Comparison of ENCODE assay signal across 9 cellular contexts in genomic region chr7:99557940-99558305, GRCh38. TPM values are rescaled to one million over a fixed set of nuclear protein-coding genes. Genes with fewer than 3 reads are reported as not detected.
DNase-seq lines count a peak whose midpoint lies in the region; ATAC-seq and TF ChIP-seq lines count a peak whose summit lies in the region.
"Had no signal": no experiment of that assay in that cellular context is flagged by ENCODE, and none has a peak within 500 bp of the region (broad histone marks: within the 10 kb centered on the region; RNA-seq: fewer than 3 reads in every experiment).

No MANE protein-coding gene starts in this region.

- H3K4me1 Mint-ChIP-seq in MCF 10A (ENCODE audit: insufficient read depth, unreplicated experiment): peaks cover 32% of the 10 kb centered on the region

- H3K9me3 Mint-ChIP-seq in MCF 10A (ENCODE audit: unreplicated experiment): no peaks in the 10 kb centered on the region

- H3K4me3 ChIP-seq in A673 (ENCODE audit: low read depth, low read length, poor library complexity, severe bottlenecking) (peak overlapping the region; percentile 98), mononuclear cell (ENCODE audit: low read length) (peak overlapping the region; percentile 94)

- peaks cover 3% of the 10 kb centered on the region for H3K4me1 ChIP-seq in A673 (ENCODE audit: insufficient read depth, low read length, poor library complexity, severe bottlenecking)
- H3K4me1 ChIP-seq in mononuclear cell (ENCODE audit: insufficient read depth, low read length): peaks cover 58% of the 10 kb centered on the region

- POLR2A ChIA-PET in A673 (lab: Charles Lee; ENCODE audit: low non-redundant PET) (interaction anchor here (0.6 kb wide), 1 partner anchor 149 kb away, joined by 3 read pairs; the partner anchor contains the start of gene BUD31), MCF 10A (lab: Yijun Ruan, JAX) (interaction anchor here (0.6 to 5.0 kb wide), 37 partner anchors 8 to 1309 kb away, joined by 3 to 55 read pairs (median 5); partner anchors contain the start of genes AP4M1, ATP5MF, BUD31 and CYP3A43)

- CTCF ChIA-PET in A673 (lab: Charles Lee) (interaction anchor here (0.6 kb wide), 1 partner anchor 30 kb away, joined by 14 read pairs; no protein-coding TSS in a partner anchor), MCF 10A (lab: Yijun Ruan, JAX) (interaction anchor here (1.2 to 1.3 kb wide), 2 partner anchors 34 to 83 kb away, joined by 3 to 6 read pairs; no protein-coding TSS in a partner anchor)

- no peaks in the 10 kb centered on the region for H3K9me3 ChIP-seq in A673 (ENCODE audit: low read depth, low read length, poor library complexity, severe bottlenecking)
- no peaks in the 10 kb centered on the region for H3K9me3 ChIP-seq in mononuclear cell (ENCODE audit: low read depth, low read length)

- H3K27ac Mint-ChIP-seq in MCF 10A (ENCODE audit: low read depth, unreplicated experiment): peak overlapping the region; percentile 86

- intact Hi-C loops in A673 (cut with micrococcal nuclease; ENCODE audit: unreplicated experiment) (no loop called here), MCF 10A (cut with micrococcal nuclease) (loop anchor here (1.0 to 2.0 kb wide), 2 partner anchors 53 to 58 kb away; partner anchors contain the start of genes ZKSCAN5 and ZSCAN25)

- ATAC-seq in GM19043 (IDR thresholded peaks at IDR 0.05; ENCODE audit: low read depth, unreplicated experiment): peak; percentile 34
- ATAC-seq in HG03460 (IDR thresholded peaks at IDR 0.05; ENCODE audit: unreplicated experiment): peak; percentile 41

- H3K36me3 ChIP-seq in A673 (ENCODE audit: insufficient read depth, low read length, poor library complexity, severe bottlenecking): peaks cover 35% of the 10 kb centered on the region

- TF ChIP-seq CTCF in A673 (conservative IDR thresholded peaks at IDR 0.05; ENCODE audit: low read depth, low read length) (no peak), MCF 10A (IDR thresholded peaks at IDR 0.05; ENCODE audit: unreplicated experiment) (no peak)

- H3K27ac ChIP-seq in A673 (ENCODE audit: low read depth, low read length, poor library complexity, severe bottlenecking): peak overlapping the region; percentile 97

- H3K27me3 Mint-ChIP-seq in MCF 10A (ENCODE audit: insufficient read depth, unreplicated experiment): no peaks in the 10 kb centered on the region

- H3K4me3 Mint-ChIP-seq in MCF 10A (ENCODE audit: unreplicated experiment): peak overlapping the region; percentile 85

- peaks cover 39% of the 10 kb centered on the region for H3K36me3 Mint-ChIP-seq in MCF 10A (ENCODE audit: insufficient read depth, unreplicated experiment)

- no peaks in the 10 kb centered on the region for H3K27me3 ChIP-seq in A673 (replicated peaks; ENCODE audit: insufficient read depth, low read depth, low read length, poor library complexity)
- no peaks in the 10 kb centered on the region for H3K27me3 ChIP-seq in mononuclear cell (ENCODE audit: insufficient read depth, low read length)

- BruUV-seq in A673 (replicated peaks; lab: Mats Ljungman, UMichigan): no TSS peak
- BruUV-seq in MCF 10A (replicated peaks; lab: Mats Ljungman, UMichigan): no TSS peak

- DNase-seq in A673 (ENCODE audit: low spot score): no peak
- no peak for DNase-seq in MCF 10A (ENCODE audit: unreplicated experiment)
- DNase-seq in NCI-H1092 (lab: John Stamatoyannopoulos, UW): no peak
- DNase-seq in effector CD8-positive, alpha-beta T cell (lab: John Stamatoyannopoulos, UW): no peak
- no peak for DNase-seq in glomerular visceral epithelial cell (ENCODE audit: extremely low spot score)

RNA-seq across cellular contexts. Expression of gene ZNF655, which starts 0.5 kb away (rescaled TPM):
- total RNA-seq in A673 (2021): 59.3 and 60.6 TPM in 2 replicates
- total RNA-seq in MCF 10A (2022): 85.2 and 89.9 TPM in 2 replicates
- total RNA-seq in mononuclear cell: 122 TPM

RNA-seq across cellular contexts. Expression of gene FAM200A, which starts 6.0 kb away (rescaled TPM):
- 6.1 and 8.4 TPM in 2 replicates for total RNA-seq in A673 (2021)
- total RNA-seq in MCF 10A (2022): 6.1 and 7.4 TPM in 2 replicates
- total RNA-seq in mononuclear cell: 1.0 TPM

RNA-seq across cellular contexts. Expression of gene TMEM225B, which starts 40.1 kb away (rescaled TPM):
- total RNA-seq in A673 (2021) (0.81 and 1.3 TPM in 2 replicates), MCF 10A (2022) (0.70 and 0.96 TPM in 2 replicates), mononuclear cell (1.4 TPM)
- total RNA-seq: lung microvascular endothelial cell had no signal

RNA-seq across cellular contexts. Expression of gene ZKSCAN5, which starts 53.5 kb away (rescaled TPM):
- total RNA-seq in A673 (2021) (13.3 and 13.4 TPM in 2 replicates), MCF 10A (2022) (13.6 and 16.2 TPM in 2 replicates), mononuclear cell (6.3 TPM)

RNA-seq across cellular contexts. Expression of gene ZNF394, which starts 57.8 kb away (rescaled TPM):
- 19.3 and 20.2 TPM in 2 replicates for total RNA-seq in A673 (2021)
- total RNA-seq in MCF 10A (2022): 17.4 and 20.6 TPM in 2 replicates
- 198 TPM for total RNA-seq in mononuclear cell
